ENCODE assay signal across 1 cellular context in the genomic region with DNA sequence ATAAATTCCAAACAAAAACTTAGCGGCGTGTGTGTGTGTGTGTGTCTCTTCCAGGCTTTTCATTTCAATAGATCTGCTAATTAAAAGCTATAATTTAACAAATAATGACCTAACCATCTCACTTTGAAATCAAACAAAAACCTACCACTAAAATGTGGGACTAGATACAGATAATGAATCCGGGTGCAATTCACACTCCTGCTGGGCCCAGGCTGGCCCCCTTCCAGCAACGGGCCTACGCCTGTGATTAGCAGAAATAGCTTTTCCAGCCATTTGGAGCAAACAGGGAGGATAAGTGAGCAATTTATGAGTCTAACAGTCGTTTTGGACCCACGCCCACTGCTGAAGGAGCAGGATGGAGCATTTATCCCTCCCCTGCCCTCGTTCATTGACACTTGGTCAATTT.
TF ChIP-seq lines count a peak whose summit lies in the region.

No MANE protein-coding gene starts in this region.

TF ChIP-seq in HEK293, 187 proteins besides CTCF, POLR2A, EP300 and RAD21 (continued from another document and continues in another):
- TF ChIP-seq, protein P1, sequence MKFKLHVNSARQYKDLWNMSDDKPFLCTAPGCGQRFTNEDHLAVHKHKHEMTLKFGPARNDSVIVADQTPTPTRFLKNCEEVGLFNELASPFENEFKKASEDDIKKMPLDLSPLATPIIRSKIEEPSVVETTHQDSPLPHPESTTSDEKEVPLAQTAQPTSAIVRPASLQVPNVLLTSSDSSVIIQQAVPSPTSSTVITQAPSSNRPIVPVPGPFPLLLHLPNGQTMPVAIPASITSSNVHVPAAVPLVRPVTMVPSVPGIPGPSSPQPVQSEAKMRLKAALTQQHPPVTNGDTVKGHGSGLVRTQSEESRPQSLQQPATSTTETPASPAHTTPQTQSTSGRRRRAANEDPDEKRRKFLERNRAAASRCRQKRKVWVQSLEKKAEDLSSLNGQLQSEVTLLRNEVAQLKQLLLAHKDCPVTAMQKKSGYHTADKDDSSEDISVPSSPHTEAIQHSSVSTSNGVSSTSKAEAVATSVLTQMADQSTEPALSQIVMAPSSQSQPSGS (tag by site-specific recombination; IDR thresholded peaks at IDR 0.05; ENCODE audit: low read depth), result no peak
- TF ChIP-seq ZNF426 (tag by site-specific recombination; IDR thresholded peaks at IDR 0.05) (no peak), ZNF514 (tag by site-specific recombination; IDR thresholded peaks at IDR 0.05) (no peak), ZIC2 (tag by site-specific recombination; IDR thresholded peaks at IDR 0.05) (peak; percentile 71), ZNF623 (tag by site-specific recombination; IDR thresholded peaks at IDR 0.05) (no peak), MZF1 (tag by site-specific recombination; IDR thresholded peaks at IDR 0.05; ENCODE audit: borderline replicate concordance) (no peak), ZNF169 (tag by site-specific recombination; IDR thresholded peaks at IDR 0.05) (no peak), ZNF157 (tag by site-specific recombination; IDR thresholded peaks at IDR 0.05) (no peak), ZNF221 (tag by site-specific recombination; IDR thresholded peaks at IDR 0.05; ENCODE audit: borderline replicate concordance) (no peak), HOXA7 (CRISPR knock-in tag; IDR thresholded peaks at IDR 0.05; ENCODE audit: borderline replicate concordance) (no peak), ZNF626 (tag by site-specific recombination; IDR thresholded peaks at IDR 0.05) (no peak), ZNF112 (tag by site-specific recombination; IDR thresholded peaks at IDR 0.05) (no peak), ZNF324 (tag by site-specific recombination; IDR thresholded peaks at IDR 0.05) (no peak), ZNF394 (tag by site-specific recombination; IDR thresholded peaks at IDR 0.05; ENCODE audit: borderline replicate concordance) (peak; percentile 34; the same call in 1 of the 2 replicates), ZNF140 (tag by site-specific recombination; IDR thresholded peaks at IDR 0.05) (peak; percentile 44; the same call in 1 of the 2 replicates), ZNF843 (tag by site-specific recombination; IDR thresholded peaks at IDR 0.05) (peak; percentile 45; the same call in 1 of the 2 replicates), ZNF555 (tag by site-specific recombination; conservative IDR thresholded peaks at IDR 0.05) (no peak), ZNF670 (tag by site-specific recombination; IDR thresholded peaks at IDR 0.05; ENCODE audit: low read depth) (no peak), ZNF10 (tag by site-specific recombination; IDR thresholded peaks at IDR 0.05) (no peak), REPIN1 (tag by site-specific recombination; IDR thresholded peaks at IDR 0.05; ENCODE audit: low read depth) (no peak), ZNF211 (tag by site-specific recombination; IDR thresholded peaks at IDR 0.05; ENCODE audit: low read depth) (no peak), ZNF175 (tag by site-specific recombination; IDR thresholded peaks at IDR 0.05) (no peak), HOXC10 (CRISPR knock-in tag; IDR thresholded peaks at IDR 0.05) (no peak), ZNF302 (tag by site-specific recombination; IDR thresholded peaks at IDR 0.05; ENCODE audit: low read depth) (no peak), ZNF791 (tag by site-specific recombination; IDR thresholded peaks at IDR 0.05) (no peak), SCRT2 (tag by site-specific recombination; IDR thresholded peaks at IDR 0.05) (no peak), IKZF3 (tag by site-specific recombination; IDR thresholded peaks at IDR 0.05) (peak; percentile 78)
- TF ChIP-seq, protein P2, sequence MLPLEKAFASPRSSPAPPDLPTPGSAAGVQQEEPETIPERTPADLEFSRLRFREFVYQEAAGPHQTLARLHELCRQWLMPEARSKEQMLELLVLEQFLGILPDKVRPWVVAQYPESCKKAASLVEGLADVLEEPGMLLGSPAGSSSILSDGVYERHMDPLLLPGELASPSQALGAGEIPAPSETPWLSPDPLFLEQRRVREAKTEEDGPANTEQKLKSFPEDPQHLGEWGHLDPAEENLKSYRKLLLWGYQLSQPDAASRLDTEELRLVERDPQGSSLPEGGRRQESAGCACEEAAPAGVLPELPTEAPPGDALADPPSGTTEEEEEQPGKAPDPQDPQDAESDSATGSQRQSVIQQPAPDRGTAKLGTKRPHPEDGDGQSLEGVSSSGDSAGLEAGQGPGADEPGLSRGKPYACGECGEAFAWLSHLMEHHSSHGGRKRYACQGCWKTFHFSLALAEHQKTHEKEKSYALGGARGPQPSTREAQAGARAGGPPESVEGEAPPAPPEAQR (tag by site-specific recombination; IDR thresholded peaks at IDR 0.05), result no peak
- TF ChIP-seq, protein P3, sequence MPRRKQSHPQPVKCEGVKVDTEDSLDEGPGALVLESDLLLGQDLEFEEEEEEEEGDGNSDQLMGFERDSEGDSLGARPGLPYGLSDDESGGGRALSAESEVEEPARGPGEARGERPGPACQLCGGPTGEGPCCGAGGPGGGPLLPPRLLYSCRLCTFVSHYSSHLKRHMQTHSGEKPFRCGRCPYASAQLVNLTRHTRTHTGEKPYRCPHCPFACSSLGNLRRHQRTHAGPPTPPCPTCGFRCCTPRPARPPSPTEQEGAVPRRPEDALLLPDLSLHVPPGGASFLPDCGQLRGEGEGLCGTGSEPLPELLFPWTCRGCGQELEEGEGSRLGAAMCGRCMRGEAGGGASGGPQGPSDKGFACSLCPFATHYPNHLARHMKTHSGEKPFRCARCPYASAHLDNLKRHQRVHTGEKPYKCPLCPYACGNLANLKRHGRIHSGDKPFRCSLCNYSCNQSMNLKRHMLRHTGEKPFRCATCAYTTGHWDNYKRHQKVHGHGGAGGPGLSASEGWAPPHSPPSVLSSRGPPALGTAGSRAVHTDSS (tag by site-specific recombination; IDR thresholded peaks at IDR 0.05), result no peak
- TF ChIP-seq, protein P4, sequence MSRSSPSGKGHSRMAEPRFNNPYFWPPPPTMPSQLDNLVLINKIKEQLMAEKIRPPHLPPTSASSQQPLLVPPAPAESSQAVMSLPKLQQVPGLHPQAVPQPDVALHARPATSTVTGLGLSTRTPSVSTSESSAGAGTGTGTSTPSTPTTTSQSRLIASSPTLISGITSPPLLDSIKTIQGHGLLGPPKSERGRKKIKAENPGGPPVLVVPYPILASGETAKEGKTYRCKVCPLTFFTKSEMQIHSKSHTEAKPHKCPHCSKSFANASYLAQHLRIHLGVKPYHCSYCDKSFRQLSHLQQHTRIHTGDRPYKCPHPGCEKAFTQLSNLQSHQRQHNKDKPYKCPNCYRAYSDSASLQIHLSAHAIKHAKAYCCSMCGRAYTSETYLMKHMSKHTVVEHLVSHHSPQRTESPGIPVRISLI (tag by site-specific recombination; IDR thresholded peaks at IDR 0.05), result no peak
- TF ChIP-seq, protein P5, sequence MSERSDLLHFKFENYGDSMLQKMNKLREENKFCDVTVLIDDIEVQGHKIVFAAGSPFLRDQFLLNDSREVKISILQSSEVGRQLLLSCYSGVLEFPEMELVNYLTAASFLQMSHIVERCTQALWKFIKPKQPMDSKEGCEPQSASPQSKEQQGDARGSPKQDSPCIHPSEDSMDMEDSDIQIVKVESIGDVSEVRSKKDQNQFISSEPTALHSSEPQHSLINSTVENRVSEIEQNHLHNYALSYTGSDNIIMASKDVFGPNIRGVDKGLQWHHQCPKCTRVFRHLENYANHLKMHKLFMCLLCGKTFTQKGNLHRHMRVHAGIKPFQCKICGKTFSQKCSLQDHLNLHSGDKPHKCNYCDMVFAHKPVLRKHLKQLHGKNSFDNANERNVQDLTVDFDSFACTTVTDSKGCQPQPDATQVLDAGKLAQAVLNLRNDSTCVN (tag by site-specific recombination; optimal IDR thresholded peaks at IDR 0.05), result no peak
- TF ChIP-seq, protein P6, sequence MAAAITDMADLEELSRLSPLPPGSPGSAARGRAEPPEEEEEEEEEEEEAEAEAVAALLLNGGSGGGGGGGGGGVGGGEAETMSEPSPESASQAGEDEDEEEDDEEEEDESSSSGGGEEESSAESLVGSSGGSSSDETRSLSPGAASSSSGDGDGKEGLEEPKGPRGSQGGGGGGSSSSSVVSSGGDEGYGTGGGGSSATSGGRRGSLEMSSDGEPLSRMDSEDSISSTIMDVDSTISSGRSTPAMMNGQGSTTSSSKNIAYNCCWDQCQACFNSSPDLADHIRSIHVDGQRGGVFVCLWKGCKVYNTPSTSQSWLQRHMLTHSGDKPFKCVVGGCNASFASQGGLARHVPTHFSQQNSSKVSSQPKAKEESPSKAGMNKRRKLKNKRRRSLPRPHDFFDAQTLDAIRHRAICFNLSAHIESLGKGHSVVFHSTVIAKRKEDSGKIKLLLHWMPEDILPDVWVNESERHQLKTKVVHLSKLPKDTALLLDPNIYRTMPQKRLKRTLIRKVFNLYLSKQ (tag by site-specific recombination; IDR thresholded peaks at IDR 0.05; ENCODE audit: borderline replicate concordance), result no peak
- TF ChIP-seq, protein P7, sequence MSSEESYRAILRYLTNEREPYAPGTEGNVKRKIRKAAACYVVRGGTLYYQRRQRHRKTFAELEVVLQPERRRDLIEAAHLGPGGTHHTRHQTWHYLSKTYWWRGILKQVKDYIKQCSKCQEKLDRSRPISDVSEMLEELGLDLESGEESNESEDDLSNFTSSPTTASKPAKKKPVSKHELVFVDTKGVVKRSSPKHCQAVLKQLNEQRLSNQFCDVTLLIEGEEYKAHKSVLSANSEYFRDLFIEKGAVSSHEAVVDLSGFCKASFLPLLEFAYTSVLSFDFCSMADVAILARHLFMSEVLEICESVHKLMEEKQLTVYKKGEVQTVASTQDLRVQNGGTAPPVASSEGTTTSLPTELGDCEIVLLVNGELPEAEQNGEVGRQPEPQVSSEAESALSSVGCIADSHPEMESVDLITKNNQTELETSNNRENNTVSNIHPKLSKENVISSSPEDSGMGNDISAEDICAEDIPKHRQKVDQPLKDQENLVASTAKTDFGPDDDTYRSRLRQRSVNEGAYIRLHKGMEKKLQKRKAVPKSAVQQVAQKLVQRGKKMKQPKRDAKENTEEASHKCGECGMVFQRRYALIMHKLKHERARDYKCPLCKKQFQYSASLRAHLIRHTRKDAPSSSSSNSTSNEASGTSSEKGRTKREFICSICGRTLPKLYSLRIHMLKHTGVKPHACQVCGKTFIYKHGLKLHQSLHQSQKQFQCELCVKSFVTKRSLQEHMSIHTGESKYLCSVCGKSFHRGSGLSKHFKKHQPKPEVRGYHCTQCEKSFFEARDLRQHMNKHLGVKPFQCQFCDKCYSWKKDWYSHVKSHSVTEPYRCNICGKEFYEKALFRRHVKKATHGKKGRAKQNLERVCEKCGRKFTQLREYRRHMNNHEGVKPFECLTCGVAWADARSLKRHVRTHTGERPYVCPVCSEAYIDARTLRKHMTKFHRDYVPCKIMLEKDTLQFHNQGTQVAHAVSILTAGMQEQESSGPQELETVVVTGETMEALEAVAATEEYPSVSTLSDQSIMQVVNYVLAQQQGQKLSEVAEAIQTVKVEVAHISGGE (tag by site-specific recombination; conservative IDR thresholded peaks at IDR 0.05; ENCODE audit: low read depth), result no peak
- TF ChIP-seq, protein P8, sequence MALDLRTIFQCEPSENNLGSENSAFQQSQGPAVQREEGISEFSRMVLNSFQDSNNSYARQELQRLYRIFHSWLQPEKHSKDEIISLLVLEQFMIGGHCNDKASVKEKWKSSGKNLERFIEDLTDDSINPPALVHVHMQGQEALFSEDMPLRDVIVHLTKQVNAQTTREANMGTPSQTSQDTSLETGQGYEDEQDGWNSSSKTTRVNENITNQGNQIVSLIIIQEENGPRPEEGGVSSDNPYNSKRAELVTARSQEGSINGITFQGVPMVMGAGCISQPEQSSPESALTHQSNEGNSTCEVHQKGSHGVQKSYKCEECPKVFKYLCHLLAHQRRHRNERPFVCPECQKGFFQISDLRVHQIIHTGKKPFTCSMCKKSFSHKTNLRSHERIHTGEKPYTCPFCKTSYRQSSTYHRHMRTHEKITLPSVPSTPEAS (tag by site-specific recombination; IDR thresholded peaks at IDR 0.05), result no peak
- TF ChIP-seq, protein P9, sequence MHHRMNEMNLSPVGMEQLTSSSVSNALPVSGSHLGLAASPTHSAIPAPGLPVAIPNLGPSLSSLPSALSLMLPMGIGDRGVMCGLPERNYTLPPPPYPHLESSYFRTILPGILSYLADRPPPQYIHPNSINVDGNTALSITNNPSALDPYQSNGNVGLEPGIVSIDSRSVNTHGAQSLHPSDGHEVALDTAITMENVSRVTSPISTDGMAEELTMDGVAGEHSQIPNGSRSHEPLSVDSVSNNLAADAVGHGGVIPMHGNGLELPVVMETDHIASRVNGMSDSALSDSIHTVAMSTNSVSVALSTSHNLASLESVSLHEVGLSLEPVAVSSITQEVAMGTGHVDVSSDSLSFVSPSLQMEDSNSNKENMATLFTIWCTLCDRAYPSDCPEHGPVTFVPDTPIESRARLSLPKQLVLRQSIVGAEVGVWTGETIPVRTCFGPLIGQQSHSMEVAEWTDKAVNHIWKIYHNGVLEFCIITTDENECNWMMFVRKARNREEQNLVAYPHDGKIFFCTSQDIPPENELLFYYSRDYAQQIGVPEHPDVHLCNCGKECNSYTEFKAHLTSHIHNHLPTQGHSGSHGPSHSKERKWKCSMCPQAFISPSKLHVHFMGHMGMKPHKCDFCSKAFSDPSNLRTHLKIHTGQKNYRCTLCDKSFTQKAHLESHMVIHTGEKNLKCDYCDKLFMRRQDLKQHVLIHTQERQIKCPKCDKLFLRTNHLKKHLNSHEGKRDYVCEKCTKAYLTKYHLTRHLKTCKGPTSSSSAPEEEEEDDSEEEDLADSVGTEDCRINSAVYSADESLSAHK (tag by site-specific recombination; IDR thresholded peaks at IDR 0.05), result peak; percentile 51; the same call in 1 of the 2 replicates
- TF ChIP-seq, protein P10, sequence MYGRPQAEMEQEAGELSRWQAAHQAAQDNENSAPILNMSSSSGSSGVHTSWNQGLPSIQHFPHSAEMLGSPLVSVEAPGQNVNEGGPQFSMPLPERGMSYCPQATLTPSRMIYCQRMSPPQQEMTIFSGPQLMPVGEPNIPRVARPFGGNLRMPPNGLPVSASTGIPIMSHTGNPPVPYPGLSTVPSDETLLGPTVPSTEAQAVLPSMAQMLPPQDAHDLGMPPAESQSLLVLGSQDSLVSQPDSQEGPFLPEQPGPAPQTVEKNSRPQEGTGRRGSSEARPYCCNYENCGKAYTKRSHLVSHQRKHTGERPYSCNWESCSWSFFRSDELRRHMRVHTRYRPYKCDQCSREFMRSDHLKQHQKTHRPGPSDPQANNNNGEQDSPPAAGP (tag by site-specific recombination; IDR thresholded peaks at IDR 0.05), result peak; percentile 43; the same call in 1 of the 2 replicates
- TF ChIP-seq, protein P11, sequence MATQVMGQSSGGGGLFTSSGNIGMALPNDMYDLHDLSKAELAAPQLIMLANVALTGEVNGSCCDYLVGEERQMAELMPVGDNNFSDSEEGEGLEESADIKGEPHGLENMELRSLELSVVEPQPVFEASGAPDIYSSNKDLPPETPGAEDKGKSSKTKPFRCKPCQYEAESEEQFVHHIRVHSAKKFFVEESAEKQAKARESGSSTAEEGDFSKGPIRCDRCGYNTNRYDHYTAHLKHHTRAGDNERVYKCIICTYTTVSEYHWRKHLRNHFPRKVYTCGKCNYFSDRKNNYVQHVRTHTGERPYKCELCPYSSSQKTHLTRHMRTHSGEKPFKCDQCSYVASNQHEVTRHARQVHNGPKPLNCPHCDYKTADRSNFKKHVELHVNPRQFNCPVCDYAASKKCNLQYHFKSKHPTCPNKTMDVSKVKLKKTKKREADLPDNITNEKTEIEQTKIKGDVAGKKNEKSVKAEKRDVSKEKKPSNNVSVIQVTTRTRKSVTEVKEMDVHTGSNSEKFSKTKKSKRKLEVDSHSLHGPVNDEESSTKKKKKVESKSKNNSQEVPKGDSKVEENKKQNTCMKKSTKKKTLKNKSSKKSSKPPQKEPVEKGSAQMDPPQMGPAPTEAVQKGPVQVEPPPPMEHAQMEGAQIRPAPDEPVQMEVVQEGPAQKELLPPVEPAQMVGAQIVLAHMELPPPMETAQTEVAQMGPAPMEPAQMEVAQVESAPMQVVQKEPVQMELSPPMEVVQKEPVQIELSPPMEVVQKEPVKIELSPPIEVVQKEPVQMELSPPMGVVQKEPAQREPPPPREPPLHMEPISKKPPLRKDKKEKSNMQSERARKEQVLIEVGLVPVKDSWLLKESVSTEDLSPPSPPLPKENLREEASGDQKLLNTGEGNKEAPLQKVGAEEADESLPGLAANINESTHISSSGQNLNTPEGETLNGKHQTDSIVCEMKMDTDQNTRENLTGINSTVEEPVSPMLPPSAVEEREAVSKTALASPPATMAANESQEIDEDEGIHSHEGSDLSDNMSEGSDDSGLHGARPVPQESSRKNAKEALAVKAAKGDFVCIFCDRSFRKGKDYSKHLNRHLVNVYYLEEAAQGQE (tag by site-specific recombination; IDR thresholded peaks at IDR 0.05), result no peak
